ENCODE assay signal across 9 cellular contexts in genomic region chr7:20797174-20798080, GRCh38. TPM values are rescaled to one million over a fixed set of nuclear protein-coding genes. Genes with fewer than 3 reads are reported as not detected.
DNase-seq lines count a peak whose midpoint lies in the region; ATAC-seq and TF ChIP-seq lines count a peak whose summit lies in the region.
"Had no signal": no experiment of that assay in that cellular context is flagged by ENCODE, and none has a peak within 500 bp of the region (broad histone marks: within the 10 kb centered on the region; RNA-seq: fewer than 3 reads in every experiment).

No MANE protein-coding gene starts in this region.

- peaks cover 60% of the 10 kb centered on the region for H3K27me3 Mint-ChIP-seq in CD8-positive, alpha-beta T cell (ENCODE audit: low read depth)
- peaks cover 70% of the 10 kb centered on the region for H3K27me3 Mint-ChIP-seq in central memory CD8-positive, alpha-beta T cell
- peaks cover 43 to 66% (median 49%) of the 10 kb centered on the region in 3 donors for H3K27me3 Mint-ChIP-seq in naive B cell

- H3K4me1 Mint-ChIP-seq in CD8-positive, alpha-beta T cell (ENCODE audit: low read depth): peaks cover 18% of the 10 kb centered on the region
- peaks cover 12% of the 10 kb centered on the region for H3K4me1 Mint-ChIP-seq in central memory CD8-positive, alpha-beta T cell
- peaks cover 12 to 22% (median 14%) of the 10 kb centered on the region in 3 donors for H3K4me1 Mint-ChIP-seq in naive B cell

- DNase-seq in CD8-positive, alpha-beta T cell: no peak
- DNase-seq in OCI-M1 (lab: John Stamatoyannopoulos, UW) (peak; percentile 4), naive B cell (no peak), NCI-H526 treated with DMSO at 0.1 percent for 48 hours (lab: John Stamatoyannopoulos, UW) (no peak), head of caudate nucleus (no peak)
- no peak for DNase-seq in central memory CD8-positive, alpha-beta T cell (ENCODE audit: low spot score in 2 of 2)

- H3K4me3 Mint-ChIP-seq in CD8-positive, alpha-beta T cell: peak overlapping the region; percentile 87
- H3K4me3 Mint-ChIP-seq in central memory CD8-positive, alpha-beta T cell: peak overlapping the region; percentile 76
- H3K4me3 Mint-ChIP-seq in naive B cell: peak overlapping the region; percentile 86 to 96 (median 93)

- intact Hi-C loops in CD8-positive, alpha-beta T cell (cut with DNase I, micrococcal nuclease): no loop called here
- intact Hi-C loops in head of caudate nucleus (cut with DNase I): no loop called here

- CTCF ChIA-PET in CD8-positive, alpha-beta T cell (lab: Charles Lee): no interaction called here

- no peak for TF ChIP-seq CTCF in CD8-positive, alpha-beta T cell (IDR thresholded peaks at IDR 0.05)

- POLR2A ChIA-PET in CD8-positive, alpha-beta T cell (lab: Charles Lee): no interaction called here

- H3K4me3 ChIP-seq in CD8-positive, alpha-beta T cell (ENCODE audit: low read depth, low read length): peak overlapping the region; percentile 24

- no peak overlapping the region for H3K27ac ChIP-seq in CD8-positive, alpha-beta T cell (ENCODE audit: low read depth, low read length)

- H3K36me3 Mint-ChIP-seq in CD8-positive, alpha-beta T cell: no peaks in the 10 kb centered on the region
- peaks cover 2% of the 10 kb centered on the region for H3K36me3 Mint-ChIP-seq in central memory CD8-positive, alpha-beta T cell (ENCODE audit: insufficient read depth)
- H3K36me3 Mint-ChIP-seq in naive B cell: peaks cover 0 to 5% of the 10 kb centered on the region in 2 donors

- peaks cover 35% of the 10 kb centered on the region for H3K27me3 ChIP-seq in CD8-positive, alpha-beta T cell (ENCODE audit: insufficient read depth, low read length)

- H3K36me3 ChIP-seq in CD8-positive, alpha-beta T cell (ENCODE audit: insufficient read depth, low read length): no peaks in the 10 kb centered on the region

- H3K9me3 ChIP-seq in CD8-positive, alpha-beta T cell (ENCODE audit: low read length): no peaks in the 10 kb centered on the region

- H3K4me1 ChIP-seq in CD8-positive, alpha-beta T cell (ENCODE audit: insufficient read depth, low read length): peaks cover 14% of the 10 kb centered on the region

- H3K27ac Mint-ChIP-seq in CD8-positive, alpha-beta T cell: no peak overlapping the region
- no peak overlapping the region for H3K27ac Mint-ChIP-seq in central memory CD8-positive, alpha-beta T cell (ENCODE audit: low read depth)
- H3K27ac Mint-ChIP-seq in naive B cell: peak overlapping the region in 5 of 6 donors; percentile 34 to 93 (median 63)

- ATAC-seq in CD8-positive, alpha-beta T cell: peak; percentile 58
- ATAC-seq in GM19372 (IDR thresholded peaks at IDR 0.05; ENCODE audit: low read depth, unreplicated experiment): peak; percentile 53
- peak; percentile 62 for ATAC-seq in HG03378 (IDR thresholded peaks at IDR 0.05; ENCODE audit: unreplicated experiment)
- ATAC-seq in central memory CD8-positive, alpha-beta T cell (replicated peaks; ENCODE audit: extremely low read depth, poor library complexity, severe bottlenecking): peak; percentile 32
- peak; percentile 56 to 60 for ATAC-seq in naive B cell (ENCODE audit: low read depth in 2 of 2)

- H3K9me3 Mint-ChIP-seq in CD8-positive, alpha-beta T cell: peaks cover 6% of the 10 kb centered on the region
- no peaks in the 10 kb centered on the region for H3K9me3 Mint-ChIP-seq in central memory CD8-positive, alpha-beta T cell
- H3K9me3 Mint-ChIP-seq in naive B cell: peaks cover 0 to 18% (median 14%) of the 10 kb centered on the region in 7 donors

RNA-seq across cellular contexts. Expression of gene SP8, which starts 10.7 kb away (rescaled TPM):
- total RNA-seq in CD8-positive, alpha-beta T cell: not detected
- not detected for polyA plus RNA-seq in naive B cell (ENCODE audit: low read depth in 6 of 6)
- total RNA-seq: T-helper 2 cell treated with Interferon-gamma antibody and Interleukin-4, amounts not matched to agents 100 ng/mL and 5 ng/mL, for 36 hours had no signal

Comparison
In these comparisons a context has a peak if more than half of its experiments do, and no peak if none do; other contexts are left out.
1. H3K27ac Mint-ChIP-seq: peak in naive B cell (5 of 6); none in CD8-positive, alpha-beta T cell (single experiment) and central memory CD8-positive, alpha-beta T cell (single experiment).
2. Peak in every context shown above with its lines, with median percentiles within 50 percentile points of each other: ATAC-seq and H3K4me3 Mint-ChIP-seq.